In genomic region chr20:11894072-11894471, GRCh38 we compare ENCODE assay signal across 1 cellular context.
TF ChIP-seq lines count a peak whose summit lies in the region.

No MANE protein-coding gene starts in this region.

TF ChIP-seq in IMR-90, 13 proteins besides CTCF, POLR2A, EP300 and RAD21:
- TF ChIP-seq CEBPB (IDR thresholded peaks at IDR 0.05; ENCODE audit: low read depth, low read length), result no peak
- no peak for TF ChIP-seq MXI1 (IDR thresholded peaks at IDR 0.05; ENCODE audit: borderline replicate concordance, low read depth, low read length)
- TF ChIP-seq MAZ (IDR thresholded peaks at IDR 0.05; ENCODE audit: borderline replicate concordance, low read depth, low read length), result no peak
- TF ChIP-seq MAFK (IDR thresholded peaks at IDR 0.05; ENCODE audit: low read depth, low read length), result no peak
- TF ChIP-seq CHD1 (IDR thresholded peaks at IDR 0.05; ENCODE audit: low read depth, low read length), result no peak
- TF ChIP-seq BHLHE40 (IDR thresholded peaks at IDR 0.05; ENCODE audit: low read depth, low read length), result no peak
- no peak for TF ChIP-seq RFX5 (IDR thresholded peaks at IDR 0.05; ENCODE audit: low read depth, low read length)
- no peak for TF ChIP-seq SMC3 (IDR thresholded peaks at IDR 0.05; ENCODE audit: low read depth, low read length)
- TF ChIP-seq FOS (IDR thresholded peaks at IDR 0.05; ENCODE audit: low read depth, low read length), result no peak
- no peak for TF ChIP-seq NFE2L2 (IDR thresholded peaks at IDR 0.05; ENCODE audit: low read depth, low read length)
- TF ChIP-seq ELK1 (IDR thresholded peaks at IDR 0.05; ENCODE audit: borderline replicate concordance, low read depth, low read length), result no peak
- TF ChIP-seq RCOR1 (IDR thresholded peaks at IDR 0.05; ENCODE audit: insufficient replicate concordance, low read length), result no peak
